Comparison of ENCODE assay signal across 20 cellular contexts in genomic region chr3:181616088-181617070, GRCh38.
"Had no signal": no experiment of that assay in that cellular context is flagged by ENCODE, and none has a peak within 500 bp of the region (broad histone marks: within the 10 kb centered on the region; RNA-seq: fewer than 3 reads in every experiment).

No MANE protein-coding gene starts in this region.

- ATAC-seq: activated CD4-positive, alpha-beta T cell treated with anti-CD3 and anti-CD28 coated beads for 36 hours; left ventricle myocardium superior; naive thymus-derived CD4-positive, alpha-beta T cell; WTC11 had no signal

- H3K9me3 Mint-ChIP-seq: activated CD4-positive, alpha-beta memory T cell treated with anti-CD3 and anti-CD28 coated beads for 36 hours; activated naive CD8-positive, alpha-beta T cell treated with anti-CD3 and anti-CD28 coated beads for 36 hours; activated T-helper 1 cell treated with anti-CD3 and anti-CD28 coated beads, Interleukin-12 subunit alpha, Interleukin-12 subunit beta, Interleukin-2, Interleukin-4 antibody, amounts not matched to agents 30 ng/mL and 10 ng/mL and 1 ng/mL, durations not matched to agents 14 hours and 24 hours and 36 hours; endodermal cell; WTC11 had no signal

- H3K36me3 Mint-ChIP-seq: activated CD4-positive, alpha-beta memory T cell treated with anti-CD3 and anti-CD28 coated beads for 36 hours; activated naive CD8-positive, alpha-beta T cell treated with anti-CD3 and anti-CD28 coated beads for 36 hours; naive thymus-derived CD4-positive, alpha-beta T cell; WTC11 had no signal

- DNase-seq: activated CD4-positive, alpha-beta memory T cell treated with anti-CD3 and anti-CD28 coated beads for 36 hours; activated CD4-positive, alpha-beta T cell treated with anti-CD3 and anti-CD28 coated beads for 36 hours; activated naive CD4-positive, alpha-beta T cell; activated naive CD8-positive, alpha-beta T cell treated with anti-CD3 and anti-CD28 coated beads for 36 hours; activated T-cell treated with anti-CD3 and anti-CD28 coated beads for 4 hours; amniotic stem cell; endodermal cell; erythroblast; foreskin melanocyte; head of caudate nucleus; kidney; left ventricle myocardium superior; mesenchymal stem cell; naive thymus-derived CD4-positive, alpha-beta T cell; posterior cingulate gyrus; stimulated activated CD8-positive, alpha-beta memory T cell treated with anti-CD3 and anti-CD28 coated beads, Interleukin-4, amount 100 ng/mL, for 48 hours; stimulated activated naive CD4-positive, alpha-beta T cell had no signal

- H3K27ac Mint-ChIP-seq: activated CD4-positive, alpha-beta memory T cell treated with anti-CD3 and anti-CD28 coated beads for 36 hours; activated CD4-positive, alpha-beta T cell treated with anti-CD3 and anti-CD28 coated beads for 36 hours; activated naive CD8-positive, alpha-beta T cell treated with anti-CD3 and anti-CD28 coated beads for 36 hours; activated T-helper 1 cell treated with anti-CD3 and anti-CD28 coated beads, Interleukin-12 subunit alpha, Interleukin-12 subunit beta, Interleukin-2, Interleukin-4 antibody, amounts not matched to agents 30 ng/mL and 10 ng/mL and 1 ng/mL, durations not matched to agents 14 hours and 24 hours and 36 hours; endodermal cell; naive thymus-derived CD4-positive, alpha-beta T cell; WTC11 had no signal

- H3K27me3 ChIP-seq: tibial nerve had no signal

- H3K9me3 ChIP-seq: tibial nerve had no signal

- H3K36me3 ChIP-seq: tibial nerve had no signal

- H3K4me3 ChIP-seq: tibial nerve had no signal

- H3K4me3 Mint-ChIP-seq: activated CD4-positive, alpha-beta memory T cell treated with anti-CD3 and anti-CD28 coated beads for 36 hours; activated CD4-positive, alpha-beta T cell treated with anti-CD3 and anti-CD28 coated beads for 36 hours; activated naive CD8-positive, alpha-beta T cell treated with anti-CD3 and anti-CD28 coated beads for 36 hours; activated T-helper 1 cell treated with anti-CD3 and anti-CD28 coated beads, Interleukin-12 subunit alpha, Interleukin-12 subunit beta, Interleukin-2, Interleukin-4 antibody, amounts not matched to agents 30 ng/mL and 10 ng/mL and 1 ng/mL, durations not matched to agents 14 hours and 24 hours and 36 hours; endodermal cell; naive thymus-derived CD4-positive, alpha-beta T cell; WTC11 had no signal

- H3K4me1 Mint-ChIP-seq: activated CD4-positive, alpha-beta T cell treated with anti-CD3 and anti-CD28 coated beads for 36 hours; activated naive CD8-positive, alpha-beta T cell treated with anti-CD3 and anti-CD28 coated beads for 36 hours; naive thymus-derived CD4-positive, alpha-beta T cell had no signal

- H3K27me3 Mint-ChIP-seq: activated CD4-positive, alpha-beta memory T cell treated with anti-CD3 and anti-CD28 coated beads for 36 hours; activated naive CD8-positive, alpha-beta T cell treated with anti-CD3 and anti-CD28 coated beads for 36 hours; naive thymus-derived CD4-positive, alpha-beta T cell had no signal
